8 cellular contexts compared by ENCODE assay signal in the genomic region with DNA sequence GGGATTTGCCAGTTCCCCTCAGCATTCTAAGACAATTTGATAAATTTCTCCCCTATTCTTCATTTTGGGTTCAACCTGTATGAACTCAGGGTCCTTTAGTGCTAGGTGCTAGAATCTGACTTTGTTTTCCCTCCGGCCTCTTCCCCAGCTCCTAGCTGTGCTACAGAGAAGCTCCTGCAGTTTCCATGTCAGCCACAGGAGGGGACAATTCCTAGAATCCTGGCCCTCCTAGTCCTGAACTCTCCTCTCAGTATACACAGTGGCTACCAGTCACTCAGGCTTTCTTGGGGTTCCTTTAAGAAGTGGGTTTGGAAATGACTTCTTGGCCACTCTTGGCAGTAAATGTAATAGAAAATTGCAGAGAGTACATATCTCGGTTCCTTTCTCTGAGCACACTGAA. TPM values are rescaled to one million over a fixed set of nuclear protein-coding genes. Genes with fewer than 3 reads are reported as not detected.
A peak's percentile ranks its signal among the peaks of the same experiment; 100 is the strongest.
DNase-seq lines count a peak whose midpoint lies in the region; ATAC-seq and TF ChIP-seq lines count a peak whose summit lies in the region.

No MANE protein-coding gene starts in this region.

- no peak overlapping the region for H3K4me2 ChIP-seq in GM23338
- H3K4me2 ChIP-seq in neuronal stem cell (ENCODE audit: insufficient read depth, low read length, poor library complexity, severe bottlenecking) = no peak overlapping the region

- H3F3A ChIP-seq in GM23338 (replicated peaks; ENCODE audit: low read depth) = no peaks in the 10 kb centered on the region

- no peak overlapping the region for H2BK5ac ChIP-seq in neuronal stem cell (ENCODE audit: low read length)

- no peak overlapping the region for H3K4ac ChIP-seq in neuronal stem cell (ENCODE audit: low read length)

- H2AFZ ChIP-seq in GM23338 (no peak overlapping the region), neuronal stem cell (ENCODE audit: low read length) (no peak overlapping the region)

- no peak overlapping the region for H3K14ac ChIP-seq in neuronal stem cell (ENCODE audit: low read length)

- no peaks in the 10 kb centered on the region for H3K36me3 ChIP-seq in GM23338 (ENCODE audit: insufficient read depth)
- H3K36me3 ChIP-seq in right atrium auricular region = no peaks in the 10 kb centered on the region
- no peaks in the 10 kb centered on the region for H3K36me3 ChIP-seq in neuronal stem cell (replicated peaks in 1 of 2; ENCODE audit: control insufficient read depth in 2 of 2, insufficient read depth in 2 of 2, low read length in 2 of 2)

- H4K91ac ChIP-seq in neuronal stem cell (ENCODE audit: low read depth, low read length, poor library complexity) = no peak overlapping the region

- H3K79me1 ChIP-seq in neuronal stem cell (ENCODE audit: low read depth, low read length) = no peaks in the 10 kb centered on the region

- no peak overlapping the region for H3K18ac ChIP-seq in neuronal stem cell (ENCODE audit: low read length)

- peak; percentile 37 for DNase-seq in A172 (ENCODE audit: low spot score)
- DNase-seq in GM23338 (ENCODE audit: low spot score) = peak; percentile 78
- no peak for DNase-seq in right atrium auricular region (ENCODE audit: low spot score)
- no peak for DNase-seq in neuronal stem cell (ENCODE audit: low spot score)
- no peak for DNase-seq in foreskin melanocyte

- no peak overlapping the region for H2BK15ac ChIP-seq in neuronal stem cell (ENCODE audit: low read length)

- no peaks in the 10 kb centered on the region for H3K36me3 Mint-ChIP-seq in GM23338 (ENCODE audit: low read depth)

- peaks cover 14% of the 10 kb centered on the region for H3K4me1 Mint-ChIP-seq in GM23338

- ATAC-seq in GM23338 = peak; percentile 89
- peak; percentile 93 for ATAC-seq in SK-N-SH treated with all-trans-retinoic acid at 6 μM for 48 hours
- no peak for ATAC-seq in HG02970 (IDR thresholded peaks at IDR 0.05; ENCODE audit: low FRiP score, unreplicated experiment)
- ATAC-seq in GM18502 (IDR thresholded peaks at IDR 0.05; ENCODE audit: poor library complexity, unreplicated experiment) = no peak

- H3K4me3 Mint-ChIP-seq in GM23338 = no peak overlapping the region

- no peaks in the 10 kb centered on the region; the same call in 1 of the 2 replicates for H3K9me2 ChIP-seq in GM23338 (ENCODE audit: insufficient read depth)

- no peaks in the 10 kb centered on the region for H4K20me1 ChIP-seq in GM23338 (replicated peaks; ENCODE audit: insufficient read depth)

- H3K27me3 ChIP-seq in GM23338 (ENCODE audit: insufficient read depth) = no peaks in the 10 kb centered on the region
- no peaks in the 10 kb centered on the region for H3K27me3 ChIP-seq in right atrium auricular region
- peaks cover 0 to 10% (median 0%) of the 10 kb centered on the region in 3 experiments for H3K27me3 ChIP-seq in neuronal stem cell (ENCODE audit: control insufficient read depth in 3 of 3, insufficient read depth in 3 of 3, low read depth in 1 of 3, low read length in 3 of 3)

- WGBS in neuronal stem cell (ENCODE audit: extremely low coverage in 2 of 2, insufficient read length in 2 of 2, insufficient replicate concordance in 1 of 2), 2 donors = no CpG with 5 or more reads among the region's 2 CpGs

- H3K4me3 ChIP-seq in GM23338 (no peak overlapping the region), right atrium auricular region (no peak overlapping the region), neuronal stem cell (ENCODE audit: low read length in 2 of 2) (no peak overlapping the region)

- no peak overlapping the region for H3K27ac Mint-ChIP-seq in GM23338

- H3K9me3 Mint-ChIP-seq in GM23338 = no peaks in the 10 kb centered on the region; the same call in 2 of the 3 replicates

- H3K27me3 Mint-ChIP-seq in GM23338 (ENCODE audit: insufficient read depth, low read depth, poor library complexity) = peaks cover 4% of the 10 kb centered on the region

- no peak overlapping the region for H4K8ac ChIP-seq in neuronal stem cell (ENCODE audit: low read depth, low read length)

- no peak overlapping the region for H2AK5ac ChIP-seq in neuronal stem cell (ENCODE audit: low read depth, low read length)

- no peak overlapping the region for H2BK12ac ChIP-seq in neuronal stem cell (ENCODE audit: low read length)

- H3K27ac ChIP-seq in GM23338 (ENCODE audit: low read depth) (no peak overlapping the region), right atrium auricular region (no peak overlapping the region), neuronal stem cell (replicated peaks; ENCODE audit: low read length) (no peak overlapping the region)

- H3K9me3 ChIP-seq in right atrium auricular region = no peaks in the 10 kb centered on the region
- H3K9me3 ChIP-seq in neuronal stem cell (replicated peaks in 1 of 2; ENCODE audit: control insufficient read depth in 2 of 2, insufficient read depth in 1 of 2, low read depth in 1 of 2, low read length in 2 of 2) = no peaks in the 10 kb centered on the region

- H3K79me2 ChIP-seq in GM23338 (replicated peaks; ENCODE audit: insufficient read depth) = no peaks in the 10 kb centered on the region

- no peak overlapping the region for H3K9ac ChIP-seq in neuronal stem cell (ENCODE audit: low read depth, low read length, poor library complexity)

- H3K4me1 ChIP-seq in GM23338 (ENCODE audit: insufficient read depth) = 0 out of 2 replicates have a peak, but pooled peaks cover 4% of the 10 kb centered on the region
- H3K4me1 ChIP-seq in right atrium auricular region = peaks cover 0 to 4% of the 10 kb centered on the region in 2 donors
- H3K4me1 ChIP-seq in neuronal stem cell (ENCODE audit: control insufficient read depth in 2 of 2, insufficient read depth in 1 of 2, low read depth in 1 of 2, low read length in 2 of 2) = no peaks in the 10 kb centered on the region

- no peak overlapping the region for H2BK120ac ChIP-seq in neuronal stem cell (ENCODE audit: low read depth, low read length)

- TF ChIP-seq CTCF in GM23338 (conservative IDR thresholded peaks at IDR 0.05; ENCODE audit: low read depth in 2 of 2) (peak; percentile 61 to 70), right atrium auricular region (IDR thresholded peaks at IDR 0.05) (peak; percentile 40 to 69)

- H3K23ac ChIP-seq in neuronal stem cell (ENCODE audit: low read depth, low read length, poor library complexity) = no peak overlapping the region

TF ChIP-seq in GM23338, 12 proteins besides CTCF, POLR2A, EP300 and RAD21 (continues in another document):
- TF ChIP-seq POLR2AphosphoS5 (IDR thresholded peaks at IDR 0.05; ENCODE audit: low read depth) = no peak
- TF ChIP-seq ZNF331 (CRISPR knock-in tag; IDR thresholded peaks at IDR 0.05; ENCODE audit: low read depth) = no peak
- TF ChIP-seq CREB1 (CRISPR knock-in tag; IDR thresholded peaks at IDR 0.05; ENCODE audit: low read depth) = no peak
- no peak for TF ChIP-seq EZH2phosphoT487 (IDR thresholded peaks at IDR 0.05; ENCODE audit: unreplicated experiment)
- no peak for TF ChIP-seq ETS1 (IDR thresholded peaks at IDR 0.05)

TF ChIP-seq in SK-N-SH treated with all-trans-retinoic acid at 6 μM for 48 hours, 23 proteins besides CTCF, POLR2A, EP300 and RAD21 (continues in another document):
- TF ChIP-seq RARB (CRISPR knock-in tag; IDR thresholded peaks at IDR 0.05) (no peak), GLIS3 (CRISPR knock-in tag; IDR thresholded peaks at IDR 0.05) (no peak), ZNF565 (CRISPR knock-in tag; conservative IDR thresholded peaks at IDR 0.05; ENCODE audit: low read depth) (no peak), ZNF70 (CRISPR knock-in tag; IDR thresholded peaks at IDR 0.05) (no peak), ESRRG (CRISPR knock-in tag; IDR thresholded peaks at IDR 0.05) (no peak)
- TF ChIP-seq, protein P1, sequence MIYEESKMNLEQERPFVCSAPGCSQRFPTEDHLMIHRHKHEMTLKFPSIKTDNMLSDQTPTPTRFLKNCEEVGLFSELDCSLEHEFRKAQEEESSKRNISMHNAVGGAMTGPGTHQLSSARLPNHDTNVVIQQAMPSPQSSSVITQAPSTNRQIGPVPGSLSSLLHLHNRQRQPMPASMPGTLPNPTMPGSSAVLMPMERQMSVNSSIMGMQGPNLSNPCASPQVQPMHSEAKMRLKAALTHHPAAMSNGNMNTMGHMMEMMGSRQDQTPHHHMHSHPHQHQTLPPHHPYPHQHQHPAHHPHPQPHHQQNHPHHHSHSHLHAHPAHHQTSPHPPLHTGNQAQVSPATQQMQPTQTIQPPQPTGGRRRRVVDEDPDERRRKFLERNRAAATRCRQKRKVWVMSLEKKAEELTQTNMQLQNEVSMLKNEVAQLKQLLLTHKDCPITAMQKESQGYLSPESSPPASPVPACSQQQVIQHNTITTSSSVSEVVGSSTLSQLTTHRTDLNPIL (CRISPR knock-in tag; IDR thresholded peaks at IDR 0.05; ENCODE audit: low read depth) = no peak
- TF ChIP-seq, protein P2, sequence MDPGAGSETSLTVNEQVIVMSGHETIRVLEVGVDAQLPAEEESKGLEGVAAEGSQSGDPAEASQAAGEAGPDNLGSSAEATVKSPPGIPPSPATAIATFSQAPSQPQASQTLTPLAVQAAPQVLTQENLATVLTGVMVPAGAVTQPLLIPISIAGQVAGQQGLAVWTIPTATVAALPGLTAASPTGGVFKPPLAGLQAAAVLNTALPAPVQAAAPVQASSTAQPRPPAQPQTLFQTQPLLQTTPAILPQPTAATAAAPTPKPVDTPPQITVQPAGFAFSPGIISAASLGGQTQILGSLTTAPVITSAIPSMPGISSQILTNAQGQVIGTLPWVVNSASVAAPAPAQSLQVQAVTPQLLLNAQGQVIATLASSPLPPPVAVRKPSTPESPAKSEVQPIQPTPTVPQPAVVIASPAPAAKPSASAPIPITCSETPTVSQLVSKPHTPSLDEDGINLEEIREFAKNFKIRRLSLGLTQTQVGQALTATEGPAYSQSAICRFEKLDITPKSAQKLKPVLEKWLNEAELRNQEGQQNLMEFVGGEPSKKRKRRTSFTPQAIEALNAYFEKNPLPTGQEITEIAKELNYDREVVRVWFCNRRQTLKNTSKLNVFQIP (CRISPR knock-in tag; IDR thresholded peaks at IDR 0.05; ENCODE audit: borderline replicate concordance, low read depth) = no peak

RNA-seq across cellular contexts. Expression of gene CHST10, which starts 4.9 kb away (rescaled TPM):
- 24.2 and 42.6 TPM in 2 replicates for total RNA-seq in A172 (2014; rRNA removed; shearing (Covaris generic))
- total RNA-seq in GM23338 (2014; rRNA removed; shearing (Covaris generic)) = 22.2 and 24.5 TPM in 2 replicates
- polyA plus RNA-seq in GM23338 (2016; fragmentation: Nextera tagmentation; extraction: Ambion mirVana) = 7.7 and 9.1 TPM in 2 replicates
- total RNA-seq in right atrium auricular region = 10 to 100 TPM; 12.5 to 16.4 TPM
- polyA plus RNA-seq in neuronal stem cell (2013, experiment 1 of 2) = 17.5 TPM
- polyA plus RNA-seq in neuronal stem cell (2013, experiment 2 of 2) = 16.7 TPM

RNA-seq across cellular contexts. Expression of gene NMS, which starts 48.0 kb away (rescaled TPM):
- total RNA-seq in A172 (2014; rRNA removed; shearing (Covaris generic)) = not detected in 2 replicates
- total RNA-seq in GM23338 (2014; rRNA removed; shearing (Covaris generic)) = not detected in 2 replicates
- not detected in 2 replicates for polyA plus RNA-seq in GM23338 (2016; fragmentation: Nextera tagmentation; extraction: Ambion mirVana)
- total RNA-seq in right atrium auricular region = not detected
- polyA plus RNA-seq in neuronal stem cell (2013, experiment 1 of 2) = not detected
- polyA plus RNA-seq in neuronal stem cell (2013, experiment 2 of 2) = not detected

Comparison
In these comparisons a context has a peak if more than half of its experiments do, and no peak if none do; other contexts are left out.
1. DNase-seq: peak in A172 (single experiment) and GM23338 (single experiment); none in right atrium auricular region (single experiment), neuronal stem cell (single experiment) and foreskin melanocyte (single experiment).
2. ATAC-seq: peak in GM23338 (single experiment) and SK-N-SH treated with all-trans-retinoic acid at 6 μM for 48 hours (single experiment); none in HG02970 (single experiment) and GM18502 (single experiment).